Comparison of ENCODE assay signal across 10 cellular contexts in the genomic region with DNA sequence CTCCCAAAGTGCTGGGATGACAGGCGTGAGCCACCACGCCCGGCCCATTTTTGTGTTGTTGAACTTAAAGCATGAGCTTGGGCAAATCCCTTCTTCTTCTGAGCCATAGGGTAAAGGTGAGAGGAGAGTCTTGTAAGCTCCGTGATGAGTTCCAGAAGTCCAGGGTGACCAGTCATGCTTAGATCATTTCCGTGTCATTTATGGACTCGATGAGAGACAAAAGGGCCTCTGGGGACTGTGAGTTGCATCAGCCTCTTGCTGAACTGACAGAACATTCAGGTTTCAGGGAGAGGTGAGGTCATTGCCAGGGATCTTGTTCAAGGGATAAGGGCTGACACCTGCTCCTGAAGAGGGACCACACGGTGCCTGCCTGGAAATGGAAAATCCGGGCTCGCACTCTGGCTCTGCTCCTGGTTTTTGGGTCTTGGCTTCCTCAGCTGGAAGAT. TPM values are rescaled to one million over a fixed set of nuclear protein-coding genes. Genes with fewer than 3 reads are reported as not detected.
A peak's percentile ranks its signal among the peaks of the same experiment; 100 is the strongest.
DNase-seq lines count a peak whose midpoint lies in the region; ATAC-seq and TF ChIP-seq lines count a peak whose summit lies in the region.
"Had no signal": no experiment of that assay in that cellular context is flagged by ENCODE, and none has a peak within 500 bp of the region (broad histone marks: within the 10 kb centered on the region; RNA-seq: fewer than 3 reads in every experiment).

No MANE protein-coding gene starts in this region.

- H3K4me3 ChIP-seq in psoas muscle = no peak overlapping the region
- H3K4me3 ChIP-seq in WERI-Rb-1 (ENCODE audit: low read depth, low read length) = no peak overlapping the region

- H3K27ac ChIP-seq in psoas muscle (peak overlapping the region; percentile 60), WERI-Rb-1 (no peak overlapping the region)

- DNase-seq in GM03348 (ENCODE audit: low spot score) = peak; percentile 72
- DNase-seq in NCI-H2196 treated with DMSO at 0.1 percent for 48 hours (lab: John Stamatoyannopoulos, UW; ENCODE audit: unreplicated experiment) = peak; percentile 59
- DNase-seq in dermis microvascular lymphatic vessel endothelial cell (ENCODE audit: low read depth in 2 of 2) = peak; percentile 75 to 95
- DNase-seq in psoas muscle = peak; percentile 67 to 80
- DNase-seq in WERI-Rb-1 = no peak
- DNase-seq in cortex of kidney (lab: John Stamatoyannopoulos, UW) = no peak
- DNase-seq: activated CD4-positive, CD25-positive, alpha-beta regulatory T cell; nucleus accumbens had no signal

- WGBS in psoas muscle, 3 donors = 39 to 48% (median 44%) methylated on average over 9 of the region's 9 CpGs

- no peaks in the 10 kb centered on the region for H3K27me3 ChIP-seq in psoas muscle (ENCODE audit: insufficient read depth in 3 of 3, low read length in 2 of 3)
- H3K27me3 ChIP-seq in WERI-Rb-1 (ENCODE audit: insufficient read depth, low read depth, severe bottlenecking) = no peaks in the 10 kb centered on the region

- H3K36me3 ChIP-seq in psoas muscle (ENCODE audit: insufficient read depth in 1 of 2, low read depth in 1 of 2) (no peaks in the 10 kb centered on the region), WERI-Rb-1 (no peaks in the 10 kb centered on the region)

- H3K9me3 ChIP-seq in psoas muscle (peaks cover 3% of the 10 kb centered on the region), WERI-Rb-1 (ENCODE audit: severe bottlenecking) (peaks cover 12% of the 10 kb centered on the region)

- peaks cover 13% of the 10 kb centered on the region for H3K4me1 ChIP-seq in psoas muscle

- ATAC-seq in psoas muscle (peak; percentile 89 to 92 (median 91)), GM21390 (IDR thresholded peaks at IDR 0.05; ENCODE audit: unreplicated experiment) (no peak), GM19463 (IDR thresholded peaks at IDR 0.05; ENCODE audit: unreplicated experiment) (no peak)

- intact Hi-C loops in psoas muscle (cut with DNase I) = no loop called here

- TF ChIP-seq CTCF in psoas muscle (IDR thresholded peaks at IDR 0.05) (no peak), WERI-Rb-1 (IDR thresholded peaks at IDR 0.05; ENCODE audit: low read depth, low read length) (no peak)

RNA-seq across cellular contexts. Expression of a gene that starts 53.6 kb away (rescaled TPM):
- 42.0 and 107 TPM in 2 replicates for total RNA-seq in dermis microvascular lymphatic vessel endothelial cell
- 10 to 100 TPM; 10.9 to 63.1 (median 25.6) TPM for total RNA-seq in psoas muscle
- polyA plus RNA-seq in psoas muscle = 10 to 100 TPM; 14.1 to 94.1 (median 19.3) TPM

Comparison
In these comparisons a context has a peak if more than half of its experiments do, and no peak if none do; other contexts are left out.
1. DNase-seq: peak in GM03348 (single experiment), NCI-H2196 treated with DMSO at 0.1 percent for 48 hours (single experiment), dermis microvascular lymphatic vessel endothelial cell (2 of 2) and psoas muscle (2 of 2); none in WERI-Rb-1 (single experiment) and cortex of kidney (single experiment).
2. ATAC-seq: peak in psoas muscle (4 of 4); none in GM21390 (single experiment) and GM19463 (single experiment).